In the genomic region with DNA sequence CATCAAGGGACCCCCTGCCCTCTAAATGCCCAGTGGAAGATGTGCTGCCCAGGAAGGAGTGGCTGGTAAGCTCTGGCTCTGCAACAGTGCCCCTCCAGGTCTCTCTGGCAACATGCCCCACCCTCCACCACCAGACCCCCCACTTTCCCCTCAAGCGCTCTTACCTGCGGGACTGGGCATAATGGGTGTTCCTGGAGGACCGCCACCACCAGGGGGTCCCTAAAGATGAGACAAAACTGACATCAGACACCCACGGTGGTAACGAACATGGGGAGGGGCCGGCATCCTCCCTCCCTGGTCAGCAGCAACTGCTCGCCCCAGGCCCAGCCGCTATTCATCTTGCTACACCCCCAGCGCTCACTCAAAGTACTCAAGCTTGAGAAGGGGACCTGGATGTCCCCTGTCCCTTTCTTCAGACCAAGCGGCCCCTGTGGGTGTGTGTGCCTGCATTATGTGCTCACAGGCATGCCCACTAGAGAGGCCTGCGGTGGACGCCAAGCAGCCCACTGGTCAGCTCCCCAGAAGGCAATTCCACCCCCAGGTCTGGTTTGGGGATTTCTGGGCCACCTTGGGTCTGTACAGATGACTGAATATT, we compare ENCODE assay signal across 15 cellular contexts. TPM values are rescaled to one million over a fixed set of nuclear protein-coding genes. Genes with fewer than 3 reads are reported as not detected.
DNase-seq lines count a peak whose midpoint lies in the region; ATAC-seq and TF ChIP-seq lines count a peak whose summit lies in the region.
"Had no signal": no experiment of that assay in that cellular context is flagged by ENCODE, and none has a peak within 500 bp of the region (broad histone marks: within the 10 kb centered on the region; RNA-seq: fewer than 3 reads in every experiment).

No MANE protein-coding gene starts in this region.

- ATAC-seq in DND-41 (ENCODE audit: insufficient read depth, low read depth), result no peak
- no peak for ATAC-seq in stimulated activated effector memory CD8-positive, alpha-beta T cell treated with anti-CD3 and anti-CD28 coated beads, Interleukin-12 subunit alpha, Interleukin-12 subunit beta, amount 100 ng/mL, for 72 hours
- ATAC-seq in GM19351 (IDR thresholded peaks at IDR 0.05; ENCODE audit: unreplicated experiment), result no peak

- no peak overlapping the region for H3K4me3 ChIP-seq in DND-41 (ENCODE audit: low read depth in 1 of 2, low read length in 2 of 2)
- peak overlapping the region; percentile 25 for H3K4me3 ChIP-seq in SJSA1

- H3K4me3 Mint-ChIP-seq in glutamatergic neuron (ENCODE audit: unreplicated experiment), result no peak overlapping the region
- no peak overlapping the region for H3K4me3 Mint-ChIP-seq in stimulated activated effector memory CD8-positive, alpha-beta T cell treated with anti-CD3 and anti-CD28 coated beads, Interleukin-12 subunit alpha, Interleukin-12 subunit beta, amount 100 ng/mL, for 72 hours
- H3K4me3 Mint-ChIP-seq: B cell; CD4-positive, alpha-beta T cell; H9 had no signal

- H3K9me3 ChIP-seq in DND-41 (ENCODE audit: insufficient read depth, low read length, severe bottlenecking) (no peaks in the 10 kb centered on the region), SJSA1 (replicated peaks) (no peaks in the 10 kb centered on the region)

- DNase-seq in DND-41 (no peak), SJSA1 (ENCODE audit: low read depth in 1 of 2, low spot score in 2 of 2) (peak; percentile 63 to 73), glutamatergic neuron (no peak), NCI-H2196 treated with DMSO at 0.1 percent for 48 hours (lab: John Stamatoyannopoulos, UW; ENCODE audit: unreplicated experiment) (no peak), mucosa of gallbladder (ENCODE audit: low spot score) (no peak)
- DNase-seq in stimulated activated effector memory CD8-positive, alpha-beta T cell treated with anti-CD3 and anti-CD28 coated beads, Interleukin-12 subunit alpha, Interleukin-12 subunit beta, amount 100 ng/mL, for 72 hours (ENCODE audit: low spot score in 2 of 2), result no peak
- DNase-seq: C1 segment of cervical spinal cord; CD4-positive, alpha-beta T cell; DMS153; DMS79 treated with DMSO at 0.1 percent for 48 hours; GDM1; GOT3; H9 had no signal

- H3K27ac ChIP-seq in DND-41 (ENCODE audit: low read length) (no peak overlapping the region), SJSA1 (peak overlapping the region; percentile 93)

- no peak overlapping the region for H3K4me2 ChIP-seq in DND-41 (ENCODE audit: insufficient read depth, low read length)

- no peak overlapping the region for H2AFZ ChIP-seq in DND-41 (ENCODE audit: low read depth, low read length)

- H3K79me2 ChIP-seq in DND-41 (ENCODE audit: insufficient read depth, low read length), result no peaks in the 10 kb centered on the region

- H3K9me3 Mint-ChIP-seq in glutamatergic neuron (ENCODE audit: unreplicated experiment), result peaks cover 55% of the 10 kb centered on the region
- no peaks in the 10 kb centered on the region for H3K9me3 Mint-ChIP-seq in stimulated activated effector memory CD8-positive, alpha-beta T cell treated with anti-CD3 and anti-CD28 coated beads, Interleukin-12 subunit alpha, Interleukin-12 subunit beta, amount 100 ng/mL, for 72 hours
- H3K9me3 Mint-ChIP-seq: CD4-positive, alpha-beta T cell; H9 had no signal

- peaks cover 50% of the 10 kb centered on the region for H3K27me3 Mint-ChIP-seq in glutamatergic neuron (ENCODE audit: unreplicated experiment)
- H3K27me3 Mint-ChIP-seq: B cell; CD4-positive, alpha-beta T cell had no signal

- peaks cover 26% of the 10 kb centered on the region for H3K4me1 Mint-ChIP-seq in glutamatergic neuron (ENCODE audit: low read depth, unreplicated experiment)
- H3K4me1 Mint-ChIP-seq in stimulated activated effector memory CD8-positive, alpha-beta T cell treated with anti-CD3 and anti-CD28 coated beads, Interleukin-12 subunit alpha, Interleukin-12 subunit beta, amount 100 ng/mL, for 72 hours, result peaks cover 12% of the 10 kb centered on the region
- H3K4me1 Mint-ChIP-seq: B cell, H9 had no signal

- peak overlapping the region; percentile 75 for H3K27ac Mint-ChIP-seq in glutamatergic neuron (ENCODE audit: unreplicated experiment)
- H3K27ac Mint-ChIP-seq in stimulated activated effector memory CD8-positive, alpha-beta T cell treated with anti-CD3 and anti-CD28 coated beads, Interleukin-12 subunit alpha, Interleukin-12 subunit beta, amount 100 ng/mL, for 72 hours, result peak overlapping the region; percentile 45
- H3K27ac Mint-ChIP-seq: B cell; CD4-positive, alpha-beta T cell; H9 had no signal

- TF ChIP-seq CTCF in DND-41 (IDR thresholded peaks at IDR 0.05; ENCODE audit: borderline replicate concordance, extremely low read depth, low read length, poor library complexity, severe bottlenecking), result peak; percentile 2
- no peak for TF ChIP-seq CTCF in glutamatergic neuron (IDR thresholded peaks at IDR 0.05; ENCODE audit: partially characterized antibody, unreplicated experiment)

- H3K27me3 ChIP-seq in DND-41 (ENCODE audit: insufficient read depth, low read length, poor library complexity) (no peaks in the 10 kb centered on the region), SJSA1 (replicated peaks) (no peaks in the 10 kb centered on the region)

- H3K36me3 ChIP-seq in DND-41 (ENCODE audit: insufficient read depth, low read length) (peaks cover 91% of the 10 kb centered on the region), SJSA1 (peaks cover 71% of the 10 kb centered on the region)

- no peak overlapping the region for H3K9ac ChIP-seq in DND-41 (ENCODE audit: low read depth, low read length)

- H4K20me1 ChIP-seq in DND-41 (ENCODE audit: insufficient read depth, low read length), result peaks cover 3% of the 10 kb centered on the region

- H3K4me1 ChIP-seq in DND-41 (ENCODE audit: insufficient read depth, low read length) (no peaks in the 10 kb centered on the region), SJSA1 (replicated peaks) (peaks cover 59% of the 10 kb centered on the region)

- peaks cover 23% of the 10 kb centered on the region for H3K36me3 Mint-ChIP-seq in glutamatergic neuron (ENCODE audit: unreplicated experiment)
- H3K36me3 Mint-ChIP-seq in stimulated activated effector memory CD8-positive, alpha-beta T cell treated with anti-CD3 and anti-CD28 coated beads, Interleukin-12 subunit alpha, Interleukin-12 subunit beta, amount 100 ng/mL, for 72 hours, result peaks cover 69% of the 10 kb centered on the region

RNA-seq across cellular contexts. Expression of a gene that starts 40.9 kb away (rescaled TPM):
- total RNA-seq in SJSA1 (2014; rRNA removed; shearing (Covaris generic)), result 133 and 157 TPM in 2 replicates
- 50.9 TPM for total RNA-seq in glutamatergic neuron (ENCODE audit: unreplicated experiment)
- 55.4 TPM for total RNA-seq in mucosa of gallbladder

RNA-seq across cellular contexts. Expression of a gene that starts 41.0 kb away (rescaled TPM):
- total RNA-seq in SJSA1 (2014; rRNA removed; shearing (Covaris generic)), result 2.5 and 4.9 TPM in 2 replicates
- total RNA-seq in glutamatergic neuron (ENCODE audit: unreplicated experiment) (6.8 TPM), mucosa of gallbladder (7.8 TPM)

Comparison
In these comparisons a context has a peak if more than half of its experiments do, and no peak if none do; other contexts are left out.
1. DNase-seq: peak in SJSA1 (2 of 2); none in DND-41 (single experiment), glutamatergic neuron (single experiment), stimulated activated effector memory CD8-positive, alpha-beta T cell treated with anti-CD3 and anti-CD28 coated beads, Interleukin-12 subunit alpha, Interleukin-12 subunit beta, amount 100 ng/mL, for 72 hours (0 of 2), NCI-H2196 treated with DMSO at 0.1 percent for 48 hours (single experiment) and mucosa of gallbladder (single experiment).